ENCODE assay signal across 27 cellular contexts in genomic region chr1:209931141-209931540, GRCh38. TPM values are rescaled to one million over a fixed set of nuclear protein-coding genes. Genes with fewer than 3 reads are reported as not detected.
"Had no signal": no experiment of that assay in that cellular context is flagged by ENCODE, and none has a peak within 500 bp of the region (broad histone marks: within the 10 kb centered on the region; RNA-seq: fewer than 3 reads in every experiment).

No MANE protein-coding gene starts in this region.

- H3K27ac Mint-ChIP-seq: natural killer cell treated with Interleukin-12 subunit alpha and Interleukin-12 subunit beta and Interleukin-15 and Interleukin-18, amount 100 ng/mL, for 72 hours; nephron progenitor cell; progenitor cell of endocrine pancreas; stimulated activated effector memory CD8-positive, alpha-beta T cell treated with anti-CD3 and anti-CD28 coated beads, Interleukin-12 subunit alpha, Interleukin-12 subunit beta, amount 100 ng/mL, for 72 hours; stimulated activated naive B cell treated with anti-CD40 and anti-IgM and Interleukin-4, amounts not matched to agents 10 μg/mL and 1 μg/mL and 100 μg/mL, for 72 hours; stimulated activated naive CD8-positive, alpha-beta T cell treated with anti-CD3 and anti-CD28 coated beads, Interleukin-15, Interleukin-2, amounts not matched to agents 100 ng/mL and 50 ng/mL, for 24 hours had no signal

- ATAC-seq: natural killer cell treated with Interleukin-12 subunit alpha and Interleukin-12 subunit beta and Interleukin-15 and Interleukin-18, amount 100 ng/mL, for 72 hours; pancreas; psoas muscle; right cardiac atrium; right lobe of liver; stimulated activated effector memory CD8-positive, alpha-beta T cell treated with anti-CD3 and anti-CD28 coated beads, Interleukin-12 subunit alpha, Interleukin-12 subunit beta, amount 100 ng/mL, for 72 hours; stimulated activated naive B cell treated with anti-CD40 and anti-IgM and Interleukin-4, amounts not matched to agents 10 μg/mL and 1 μg/mL and 100 μg/mL, for 72 hours had no signal

- H3K36me3 Mint-ChIP-seq: natural killer cell treated with Interleukin-12 subunit alpha and Interleukin-12 subunit beta and Interleukin-15 and Interleukin-18, amount 100 ng/mL, for 72 hours; stimulated activated effector memory CD8-positive, alpha-beta T cell treated with anti-CD3 and anti-CD28 coated beads, Interleukin-12 subunit alpha, Interleukin-12 subunit beta, amount 100 ng/mL, for 72 hours; stimulated activated naive B cell treated with anti-CD40 and anti-IgM and Interleukin-4, amounts not matched to agents 10 μg/mL and 1 μg/mL and 100 μg/mL, for 72 hours had no signal

- H3K9me3 Mint-ChIP-seq: natural killer cell treated with Interleukin-12 subunit alpha and Interleukin-12 subunit beta and Interleukin-15 and Interleukin-18, amount 100 ng/mL, for 72 hours; nephron progenitor cell; neural crest cell; stimulated activated effector memory CD8-positive, alpha-beta T cell treated with anti-CD3 and anti-CD28 coated beads, Interleukin-12 subunit alpha, Interleukin-12 subunit beta, amount 100 ng/mL, for 72 hours; stimulated activated naive B cell treated with anti-CD40 and anti-IgM and Interleukin-4, amounts not matched to agents 10 μg/mL and 1 μg/mL and 100 μg/mL, for 72 hours; stimulated activated naive CD8-positive, alpha-beta T cell treated with anti-CD3 and anti-CD28 coated beads, Interleukin-15, Interleukin-2, amounts not matched to agents 100 ng/mL and 50 ng/mL, for 24 hours had no signal

- DNase-seq: nephron progenitor cell; nucleus accumbens; pancreas; posterior cingulate gyrus; psoas muscle; right cardiac atrium; right lobe of liver; sigmoid colon; small intestine; stimulated activated CD4-positive, alpha-beta T cell treated with anti-CD3 and anti-CD28 coated beads, Interleukin-15, amount 100 ng/mL, for 24 hours; stimulated activated CD4-positive, alpha-beta T cell treated with anti-CD3 and anti-CD28 coated beads, Interleukin-2, amount 100 ng/mL, for 24 hours; stimulated activated CD4-positive, alpha-beta T cell treated with anti-CD3 and anti-CD28 coated beads, Interleukin-2, amount 100 ng/mL, for 48 hours; stimulated activated CD4-positive, alpha-beta T cell treated with anti-CD3 and anti-CD28 coated beads, Interleukin-4, amount 100 ng/mL, for 24 hours; stimulated activated naive B cell treated with anti-CD40 and anti-IgM and Interleukin-4, amounts not matched to agents 10 μg/mL and 1 μg/mL and 100 μg/mL, for 72 hours; stimulated activated naive CD4-positive, alpha-beta T cell treated with Interleukin-2 at 50 U/mL for 16 hours; stomach; thyroid gland; trophoblast cell; upper lobe of left lung had no signal

- H3K4me1 Mint-ChIP-seq: nephron progenitor cell; neural crest cell; stimulated activated effector memory CD8-positive, alpha-beta T cell treated with anti-CD3 and anti-CD28 coated beads, Interleukin-12 subunit alpha, Interleukin-12 subunit beta, amount 100 ng/mL, for 72 hours; stimulated activated naive B cell treated with anti-CD40 and anti-IgM and Interleukin-4, amounts not matched to agents 10 μg/mL and 1 μg/mL and 100 μg/mL, for 72 hours had no signal

- H3K4me3 Mint-ChIP-seq: natural killer cell treated with Interleukin-12 subunit alpha and Interleukin-12 subunit beta and Interleukin-15 and Interleukin-18, amount 100 ng/mL, for 72 hours; nephron progenitor cell; neural crest cell; stimulated activated effector memory CD8-positive, alpha-beta T cell treated with anti-CD3 and anti-CD28 coated beads, Interleukin-12 subunit alpha, Interleukin-12 subunit beta, amount 100 ng/mL, for 72 hours; stimulated activated naive B cell treated with anti-CD40 and anti-IgM and Interleukin-4, amounts not matched to agents 10 μg/mL and 1 μg/mL and 100 μg/mL, for 72 hours; stimulated activated naive CD8-positive, alpha-beta T cell treated with anti-CD3 and anti-CD28 coated beads, Interleukin-15, Interleukin-2, amounts not matched to agents 100 ng/mL and 50 ng/mL, for 24 hours had no signal

RNA-seq across cellular contexts. Expression of gene SYT14, which starts 6.9 kb away (rescaled TPM):
- total RNA-seq: natural killer cell treated with Interleukin-12 subunit alpha and Interleukin-12 subunit beta and Interleukin-15 and Interleukin-18, amount 100 ng/mL, for 72 hours; omental fat pad; right lobe of liver; subcutaneous adipose tissue; thoracic aorta; upper lobe of left lung had no signal
